1 cellular context compared by ENCODE assay signal in genomic region chr19:456547-457110, GRCh38.
TF ChIP-seq lines count a peak whose summit lies in the region.

No MANE protein-coding gene starts in this region.

TF ChIP-seq in HepG2, 621 proteins besides CTCF, POLR2A, EP300 and RAD21:
- no peak for TF ChIP-seq ZNF674 (CRISPR knock-in tag; IDR thresholded peaks at IDR 0.05; ENCODE audit: low read depth)
- no peak for TF ChIP-seq GMEB1 (CRISPR knock-in tag; IDR thresholded peaks at IDR 0.05; ENCODE audit: borderline replicate concordance)
- no peak for TF ChIP-seq HOXA7 (CRISPR knock-in tag; IDR thresholded peaks at IDR 0.05)
- no peak for TF ChIP-seq ZNF331 (CRISPR knock-in tag; IDR thresholded peaks at IDR 0.05)
- TF ChIP-seq ZNF335 (CRISPR knock-in tag; IDR thresholded peaks at IDR 0.05): no peak
- TF ChIP-seq WIZ (CRISPR knock-in tag; IDR thresholded peaks at IDR 0.05): no peak
- TF ChIP-seq MNT (IDR thresholded peaks at IDR 0.05): peak; percentile 29; the same call in 1 of the 2 replicates
- no peak for TF ChIP-seq PRDM4 (CRISPR knock-in tag; IDR thresholded peaks at IDR 0.05; ENCODE audit: borderline replicate concordance)
- no peak for TF ChIP-seq ZNF282 (IDR thresholded peaks at IDR 0.05; ENCODE audit: partially characterized antibody)
- TF ChIP-seq REL (CRISPR knock-in tag; conservative IDR thresholded peaks at IDR 0.05): no peak
- TF ChIP-seq AKAP8 (CRISPR knock-in tag; IDR thresholded peaks at IDR 0.05): no peak
- no peak for TF ChIP-seq ZNF180 (CRISPR knock-in tag; IDR thresholded peaks at IDR 0.05; ENCODE audit: borderline replicate concordance, low read depth)
- TF ChIP-seq, protein P1, sequence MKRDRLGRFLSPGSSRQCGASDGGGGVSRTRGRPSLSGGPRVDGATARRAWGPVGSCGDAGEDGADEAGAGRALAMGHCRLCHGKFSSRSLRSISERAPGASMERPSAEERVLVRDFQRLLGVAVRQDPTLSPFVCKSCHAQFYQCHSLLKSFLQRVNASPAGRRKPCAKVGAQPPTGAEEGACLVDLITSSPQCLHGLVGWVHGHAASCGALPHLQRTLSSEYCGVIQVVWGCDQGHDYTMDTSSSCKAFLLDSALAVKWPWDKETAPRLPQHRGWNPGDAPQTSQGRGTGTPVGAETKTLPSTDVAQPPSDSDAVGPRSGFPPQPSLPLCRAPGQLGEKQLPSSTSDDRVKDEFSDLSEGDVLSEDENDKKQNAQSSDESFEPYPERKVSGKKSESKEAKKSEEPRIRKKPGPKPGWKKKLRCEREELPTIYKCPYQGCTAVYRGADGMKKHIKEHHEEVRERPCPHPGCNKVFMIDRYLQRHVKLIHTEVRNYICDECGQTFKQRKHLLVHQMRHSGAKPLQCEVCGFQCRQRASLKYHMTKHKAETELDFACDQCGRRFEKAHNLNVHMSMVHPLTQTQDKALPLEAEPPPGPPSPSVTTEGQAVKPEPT (CRISPR knock-in tag; IDR thresholded peaks at IDR 0.05; ENCODE audit: low read depth): no peak
- TF ChIP-seq MAF1 (CRISPR knock-in tag; IDR thresholded peaks at IDR 0.05; ENCODE audit: borderline replicate concordance): no peak
- TF ChIP-seq ZMYM2 (CRISPR knock-in tag; IDR thresholded peaks at IDR 0.05): peak; percentile 85; the same call in 1 of the 2 replicates
- TF ChIP-seq HNF4G (IDR thresholded peaks at IDR 0.05; ENCODE audit: borderline replicate concordance, low read depth, low read length): peak; percentile 15; the same call in 1 of the 2 replicates
- no peak for TF ChIP-seq HNF4G (CRISPR knock-in tag; IDR thresholded peaks at IDR 0.05; ENCODE audit: borderline replicate concordance, low read depth)
- no peak for TF ChIP-seq ZNF34 (CRISPR knock-in tag; IDR thresholded peaks at IDR 0.05; ENCODE audit: borderline replicate concordance)
- peak; percentile 36; the same call in 1 of the 2 replicates for TF ChIP-seq TBX2 (CRISPR knock-in tag; IDR thresholded peaks at IDR 0.05; ENCODE audit: borderline replicate concordance)
